In the genomic region with DNA sequence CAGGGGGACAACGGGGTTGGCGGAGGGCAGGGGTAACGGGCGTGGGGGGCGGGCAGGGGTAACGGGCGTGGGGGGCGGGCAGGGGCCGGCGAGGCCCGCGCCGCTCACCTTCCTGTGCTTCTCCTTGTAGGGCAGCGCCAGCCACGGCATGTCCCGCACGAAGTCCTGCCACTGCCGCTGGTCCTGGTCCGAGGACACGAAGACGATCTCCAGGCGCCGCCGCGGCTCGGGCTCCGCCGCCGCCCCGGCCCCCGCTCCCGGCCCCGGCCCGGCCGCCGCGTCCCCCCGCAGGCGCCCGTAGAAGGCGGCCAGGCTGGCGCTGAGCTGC, we compare ENCODE assay signal across 1 cellular context.
TF ChIP-seq lines count a peak whose summit lies in the region.

No MANE protein-coding gene starts in this region.

TF ChIP-seq in HepG2, 621 proteins besides CTCF, POLR2A, EP300 and RAD21:
- 0 out of 2 replicates have a peak, but pooled peaks have one; percentile 56 for TF ChIP-seq ZNF790 (CRISPR knock-in tag; IDR thresholded peaks at IDR 0.05; ENCODE audit: borderline replicate concordance)
- TF ChIP-seq, protein P1, sequence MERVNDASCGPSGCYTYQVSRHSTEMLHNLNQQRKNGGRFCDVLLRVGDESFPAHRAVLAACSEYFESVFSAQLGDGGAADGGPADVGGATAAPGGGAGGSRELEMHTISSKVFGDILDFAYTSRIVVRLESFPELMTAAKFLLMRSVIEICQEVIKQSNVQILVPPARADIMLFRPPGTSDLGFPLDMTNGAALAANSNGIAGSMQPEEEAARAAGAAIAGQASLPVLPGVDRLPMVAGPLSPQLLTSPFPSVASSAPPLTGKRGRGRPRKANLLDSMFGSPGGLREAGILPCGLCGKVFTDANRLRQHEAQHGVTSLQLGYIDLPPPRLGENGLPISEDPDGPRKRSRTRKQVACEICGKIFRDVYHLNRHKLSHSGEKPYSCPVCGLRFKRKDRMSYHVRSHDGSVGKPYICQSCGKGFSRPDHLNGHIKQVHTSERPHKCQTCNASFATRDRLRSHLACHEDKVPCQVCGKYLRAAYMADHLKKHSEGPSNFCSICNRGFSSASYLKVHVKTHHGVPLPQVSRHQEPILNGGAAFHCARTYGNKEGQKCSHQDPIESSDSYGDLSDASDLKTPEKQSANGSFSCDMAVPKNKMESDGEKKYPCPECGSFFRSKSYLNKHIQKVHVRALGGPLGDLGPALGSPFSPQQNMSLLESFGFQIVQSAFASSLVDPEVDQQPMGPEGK (CRISPR knock-in tag; IDR thresholded peaks at IDR 0.05) = 0 out of 2 replicates have a peak, but pooled peaks have one; percentile 56
- TF ChIP-seq ZNF891 (CRISPR knock-in tag; IDR thresholded peaks at IDR 0.05) = no peak
- no peak for TF ChIP-seq MIXL1 (CRISPR knock-in tag; IDR thresholded peaks at IDR 0.05)
- no peak for TF ChIP-seq HBP1 (CRISPR knock-in tag; IDR thresholded peaks at IDR 0.05; ENCODE audit: low read depth)
- TF ChIP-seq EEA1 (CRISPR knock-in tag; IDR thresholded peaks at IDR 0.05; ENCODE audit: borderline replicate concordance) = no peak
- no peak for TF ChIP-seq ZNF264 (CRISPR knock-in tag; IDR thresholded peaks at IDR 0.05)
- TF ChIP-seq MEIS1 (CRISPR knock-in tag; IDR thresholded peaks at IDR 0.05; ENCODE audit: borderline replicate concordance) = no peak
- no peak for TF ChIP-seq ZNF737 (CRISPR knock-in tag; IDR thresholded peaks at IDR 0.05; ENCODE audit: borderline replicate concordance)
